In genomic region chr9:127862075-127863011, GRCh38 we compare ENCODE assay signal across 1 cellular context.
TF ChIP-seq lines count a peak whose summit lies in the region.

No MANE protein-coding gene starts in this region.

TF ChIP-seq in K562, 482 proteins besides CTCF, POLR2A, EP300 and RAD21 (continued from another document and continues in another):
- TF ChIP-seq, protein P1, sequence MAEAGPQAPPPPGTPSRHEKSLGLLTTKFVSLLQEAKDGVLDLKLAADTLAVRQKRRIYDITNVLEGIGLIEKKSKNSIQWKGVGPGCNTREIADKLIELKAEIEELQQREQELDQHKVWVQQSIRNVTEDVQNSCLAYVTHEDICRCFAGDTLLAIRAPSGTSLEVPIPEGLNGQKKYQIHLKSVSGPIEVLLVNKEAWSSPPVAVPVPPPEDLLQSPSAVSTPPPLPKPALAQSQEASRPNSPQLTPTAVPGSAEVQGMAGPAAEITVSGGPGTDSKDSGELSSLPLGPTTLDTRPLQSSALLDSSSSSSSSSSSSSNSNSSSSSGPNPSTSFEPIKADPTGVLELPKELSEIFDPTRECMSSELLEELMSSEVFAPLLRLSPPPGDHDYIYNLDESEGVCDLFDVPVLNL (CRISPR knock-in tag; IDR thresholded peaks at IDR 0.05; ENCODE audit: low read depth), result no peak
- TF ChIP-seq, protein P2, sequence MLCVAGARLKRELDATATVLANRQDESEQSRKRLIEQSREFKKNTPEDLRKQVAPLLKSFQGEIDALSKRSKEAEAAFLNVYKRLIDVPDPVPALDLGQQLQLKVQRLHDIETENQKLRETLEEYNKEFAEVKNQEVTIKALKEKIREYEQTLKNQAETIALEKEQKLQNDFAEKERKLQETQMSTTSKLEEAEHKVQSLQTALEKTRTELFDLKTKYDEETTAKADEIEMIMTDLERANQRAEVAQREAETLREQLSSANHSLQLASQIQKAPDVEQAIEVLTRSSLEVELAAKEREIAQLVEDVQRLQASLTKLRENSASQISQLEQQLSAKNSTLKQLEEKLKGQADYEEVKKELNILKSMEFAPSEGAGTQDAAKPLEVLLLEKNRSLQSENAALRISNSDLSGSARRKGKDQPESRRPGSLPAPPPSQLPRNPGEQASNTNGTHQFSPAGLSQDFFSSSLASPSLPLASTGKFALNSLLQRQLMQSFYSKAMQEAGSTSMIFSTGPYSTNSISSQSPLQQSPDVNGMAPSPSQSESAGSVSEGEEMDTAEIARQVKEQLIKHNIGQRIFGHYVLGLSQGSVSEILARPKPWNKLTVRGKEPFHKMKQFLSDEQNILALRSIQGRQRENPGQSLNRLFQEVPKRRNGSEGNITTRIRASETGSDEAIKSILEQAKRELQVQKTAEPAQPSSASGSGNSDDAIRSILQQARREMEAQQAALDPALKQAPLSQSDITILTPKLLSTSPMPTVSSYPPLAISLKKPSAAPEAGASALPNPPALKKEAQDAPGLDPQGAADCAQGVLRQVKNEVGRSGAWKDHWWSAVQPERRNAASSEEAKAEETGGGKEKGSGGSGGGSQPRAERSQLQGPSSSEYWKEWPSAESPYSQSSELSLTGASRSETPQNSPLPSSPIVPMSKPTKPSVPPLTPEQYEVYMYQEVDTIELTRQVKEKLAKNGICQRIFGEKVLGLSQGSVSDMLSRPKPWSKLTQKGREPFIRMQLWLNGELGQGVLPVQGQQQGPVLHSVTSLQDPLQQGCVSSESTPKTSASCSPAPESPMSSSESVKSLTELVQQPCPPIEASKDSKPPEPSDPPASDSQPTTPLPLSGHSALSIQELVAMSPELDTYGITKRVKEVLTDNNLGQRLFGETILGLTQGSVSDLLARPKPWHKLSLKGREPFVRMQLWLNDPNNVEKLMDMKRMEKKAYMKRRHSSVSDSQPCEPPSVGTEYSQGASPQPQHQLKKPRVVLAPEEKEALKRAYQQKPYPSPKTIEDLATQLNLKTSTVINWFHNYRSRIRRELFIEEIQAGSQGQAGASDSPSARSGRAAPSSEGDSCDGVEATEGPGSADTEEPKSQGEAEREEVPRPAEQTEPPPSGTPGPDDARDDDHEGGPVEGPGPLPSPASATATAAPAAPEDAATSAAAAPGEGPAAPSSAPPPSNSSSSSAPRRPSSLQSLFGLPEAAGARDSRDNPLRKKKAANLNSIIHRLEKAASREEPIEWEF (CRISPR knock-in tag; IDR thresholded peaks at IDR 0.05), result peak; percentile 82; the same call in 1 of the 2 replicates
- TF ChIP-seq ZNF384 (IDR thresholded peaks at IDR 0.05; ENCODE audit: low read depth, low read length) (no peak), MTA1 (IDR thresholded peaks at IDR 0.05; ENCODE audit: borderline replicate concordance) (peak; percentile 82), ZNF41 (CRISPR knock-in tag; conservative IDR thresholded peaks at IDR 0.05) (no peak), TCF3 (CRISPR knock-in tag; IDR thresholded peaks at IDR 0.05) (peak; percentile 83), RBM25 (IDR thresholded peaks at IDR 0.05; ENCODE audit: low read depth, low read length, severe bottlenecking) (no peak), E4F1 (CRISPR knock-in tag; IDR thresholded peaks at IDR 0.05; ENCODE audit: borderline replicate concordance) (no peak), STAG1 (CRISPR knock-in tag; IDR thresholded peaks at IDR 0.05; ENCODE audit: borderline replicate concordance) (no peak), JUND (IDR thresholded peaks at IDR 0.05; ENCODE audit: borderline replicate concordance, low read depth, low read length) (peak; percentile 81), JUND (tag; IDR thresholded peaks at IDR 0.05; ENCODE audit: borderline replicate concordance, low read depth, low read length) (peak; percentile 70; the same call in 2 of the 3 replicates), HOXB6 (CRISPR knock-in tag; IDR thresholded peaks at IDR 0.05; ENCODE audit: borderline replicate concordance) (no peak), ZNF146 (CRISPR knock-in tag; IDR thresholded peaks at IDR 0.05; ENCODE audit: unreplicated experiment) (no peak), HCFC1 (IDR thresholded peaks at IDR 0.05; ENCODE audit: low read depth, low read length) (peak; percentile 14; the same call in 1 of the 2 replicates), PTTG1 (tag; IDR thresholded peaks at IDR 0.05; ENCODE audit: low read depth) (no peak), U2AF2 (optimal IDR thresholded peaks at IDR 0.05; ENCODE audit: low read depth, low read length) (no peak), MYNN (IDR thresholded peaks at IDR 0.05) (peak; percentile 62; the same call in 1 of the 2 replicates), MYNN (CRISPR knock-in tag; IDR thresholded peaks at IDR 0.05) (no peak), SP1 (CRISPR knock-in tag; IDR thresholded peaks at IDR 0.05) (peak; percentile 77), MTF1 (CRISPR knock-in tag; IDR thresholded peaks at IDR 0.05; ENCODE audit: borderline replicate concordance) (no peak; the same call in 1 of the 2 replicates), POLR2G (IDR thresholded peaks at IDR 0.05; ENCODE audit: low read depth, low read length) (peak; percentile 84), BRD9 (IDR thresholded peaks at IDR 0.05; ENCODE audit: low read depth, partially characterized antibody) (peak; percentile 100), TAF15 (IDR thresholded peaks at IDR 0.05; ENCODE audit: low read depth, low read length) (no peak), SRSF3 (IDR thresholded peaks at IDR 0.05; ENCODE audit: insufficient read depth, low read length) (no peak), PURB (CRISPR knock-in tag; IDR thresholded peaks at IDR 0.05; ENCODE audit: low read depth) (no peak), ATF2 (CRISPR knock-in tag; IDR thresholded peaks at IDR 0.05) (no peak), POLR2AphosphoS2 (IDR thresholded peaks at IDR 0.05; ENCODE audit: low read length) (no peak), MAFG (tag; conservative IDR thresholded peaks at IDR 0.05) (no peak), ID3 (CRISPR knock-in tag; IDR thresholded peaks at IDR 0.05) (no peak), ID3 (tag; IDR thresholded peaks at IDR 0.05) (peak; percentile 90), EGR1 (conservative IDR thresholded peaks at IDR 0.05) (0 out of 2 replicates have a peak, but pooled peaks have one; percentile 10), KLF1 (tag; IDR thresholded peaks at IDR 0.05) (peak; percentile 78; the same call in 1 of the 2 replicates), ADNP (tag; IDR thresholded peaks at IDR 0.05) (no peak), ARNT (IDR thresholded peaks at IDR 0.05) (peak; percentile 28 to 34; a peak in 1 of 4 replicates), DDX20 (tag; IDR thresholded peaks at IDR 0.05; ENCODE audit: low read depth) (peak; percentile 27; the same call in 1 of the 2 replicates), DNMT1 (IDR thresholded peaks at IDR 0.05) (no peak), SAFB (IDR thresholded peaks at IDR 0.05; ENCODE audit: borderline replicate concordance, low read depth, low read length) (no peak), SMARCC2 (IDR thresholded peaks at IDR 0.05; ENCODE audit: low read depth) (peak; percentile 56; the same call in 1 of the 2 replicates), KDM1A (IDR thresholded peaks at IDR 0.05) (no peak), GTF2F1 (IDR thresholded peaks at IDR 0.05; ENCODE audit: low read depth, low read length) (no peak), NCOA6 (IDR thresholded peaks at IDR 0.05) (no peak), ZNF740 (CRISPR knock-in tag; IDR thresholded peaks at IDR 0.05) (peak; percentile 85), ZNF740 (tag; IDR thresholded peaks at IDR 0.05) (peak; percentile 58 to 79; a peak in 3 of 4 replicates), FOXM1 (IDR thresholded peaks at IDR 0.05; ENCODE audit: low read depth) (peak; percentile 83), FOXM1 (CRISPR knock-in tag; IDR thresholded peaks at IDR 0.05; ENCODE audit: low read depth) (no peak)
- TF ChIP-seq, protein P3, sequence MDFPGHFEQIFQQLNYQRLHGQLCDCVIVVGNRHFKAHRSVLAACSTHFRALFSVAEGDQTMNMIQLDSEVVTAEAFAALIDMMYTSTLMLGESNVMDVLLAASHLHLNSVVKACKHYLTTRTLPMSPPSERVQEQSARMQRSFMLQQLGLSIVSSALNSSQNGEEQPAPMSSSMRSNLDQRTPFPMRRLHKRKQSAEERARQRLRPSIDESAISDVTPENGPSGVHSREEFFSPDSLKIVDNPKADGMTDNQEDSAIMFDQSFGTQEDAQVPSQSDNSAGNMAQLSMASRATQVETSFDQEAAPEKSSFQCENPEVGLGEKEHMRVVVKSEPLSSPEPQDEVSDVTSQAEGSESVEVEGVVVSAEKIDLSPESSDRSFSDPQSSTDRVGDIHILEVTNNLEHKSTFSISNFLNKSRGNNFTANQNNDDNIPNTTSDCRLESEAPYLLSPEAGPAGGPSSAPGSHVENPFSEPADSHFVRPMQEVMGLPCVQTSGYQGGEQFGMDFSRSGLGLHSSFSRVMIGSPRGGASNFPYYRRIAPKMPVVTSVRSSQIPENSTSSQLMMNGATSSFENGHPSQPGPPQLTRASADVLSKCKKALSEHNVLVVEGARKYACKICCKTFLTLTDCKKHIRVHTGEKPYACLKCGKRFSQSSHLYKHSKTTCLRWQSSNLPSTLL (IDR thresholded peaks at IDR 0.05), result no peak
- TF ChIP-seq, protein P4, sequence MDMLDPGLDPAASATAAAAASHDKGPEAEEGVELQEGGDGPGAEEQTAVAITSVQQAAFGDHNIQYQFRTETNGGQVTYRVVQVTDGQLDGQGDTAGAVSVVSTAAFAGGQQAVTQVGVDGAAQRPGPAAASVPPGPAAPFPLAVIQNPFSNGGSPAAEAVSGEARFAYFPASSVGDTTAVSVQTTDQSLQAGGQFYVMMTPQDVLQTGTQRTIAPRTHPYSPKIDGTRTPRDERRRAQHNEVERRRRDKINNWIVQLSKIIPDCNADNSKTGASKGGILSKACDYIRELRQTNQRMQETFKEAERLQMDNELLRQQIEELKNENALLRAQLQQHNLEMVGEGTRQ (CRISPR knock-in tag; IDR thresholded peaks at IDR 0.05), result peak; percentile 65
- TF ChIP-seq, protein P5, sequence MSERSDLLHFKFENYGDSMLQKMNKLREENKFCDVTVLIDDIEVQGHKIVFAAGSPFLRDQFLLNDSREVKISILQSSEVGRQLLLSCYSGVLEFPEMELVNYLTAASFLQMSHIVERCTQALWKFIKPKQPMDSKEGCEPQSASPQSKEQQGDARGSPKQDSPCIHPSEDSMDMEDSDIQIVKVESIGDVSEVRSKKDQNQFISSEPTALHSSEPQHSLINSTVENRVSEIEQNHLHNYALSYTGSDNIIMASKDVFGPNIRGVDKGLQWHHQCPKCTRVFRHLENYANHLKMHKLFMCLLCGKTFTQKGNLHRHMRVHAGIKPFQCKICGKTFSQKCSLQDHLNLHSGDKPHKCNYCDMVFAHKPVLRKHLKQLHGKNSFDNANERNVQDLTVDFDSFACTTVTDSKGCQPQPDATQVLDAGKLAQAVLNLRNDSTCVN (CRISPR knock-in tag; IDR thresholded peaks at IDR 0.05), result no peak
- TF ChIP-seq, protein P6, sequence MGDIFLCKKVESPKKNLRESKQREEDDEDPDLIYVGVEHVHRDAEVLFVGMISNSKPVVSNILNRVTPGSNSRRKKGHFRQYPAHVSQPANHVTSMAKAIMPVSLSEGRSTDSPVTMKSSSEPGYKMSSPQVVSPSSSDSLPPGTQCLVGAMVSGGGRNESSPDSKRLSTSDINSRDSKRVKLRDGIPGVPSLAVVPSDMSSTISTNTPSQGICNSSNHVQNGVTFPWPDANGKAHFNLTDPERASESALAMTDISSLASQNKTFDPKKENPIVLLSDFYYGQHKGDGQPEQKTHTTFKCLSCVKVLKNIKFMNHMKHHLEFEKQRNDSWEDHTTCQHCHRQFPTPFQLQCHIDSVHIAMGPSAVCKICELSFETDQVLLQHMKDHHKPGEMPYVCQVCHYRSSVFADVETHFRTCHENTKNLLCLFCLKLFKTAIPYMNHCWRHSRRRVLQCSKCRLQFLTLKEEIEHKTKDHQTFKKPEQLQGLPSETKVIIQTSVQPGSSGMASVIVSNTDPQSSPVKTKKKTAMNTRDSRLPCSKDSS (IDR thresholded peaks at IDR 0.05; ENCODE audit: low read depth, partially characterized antibody), result no peak
- TF ChIP-seq, protein P7, sequence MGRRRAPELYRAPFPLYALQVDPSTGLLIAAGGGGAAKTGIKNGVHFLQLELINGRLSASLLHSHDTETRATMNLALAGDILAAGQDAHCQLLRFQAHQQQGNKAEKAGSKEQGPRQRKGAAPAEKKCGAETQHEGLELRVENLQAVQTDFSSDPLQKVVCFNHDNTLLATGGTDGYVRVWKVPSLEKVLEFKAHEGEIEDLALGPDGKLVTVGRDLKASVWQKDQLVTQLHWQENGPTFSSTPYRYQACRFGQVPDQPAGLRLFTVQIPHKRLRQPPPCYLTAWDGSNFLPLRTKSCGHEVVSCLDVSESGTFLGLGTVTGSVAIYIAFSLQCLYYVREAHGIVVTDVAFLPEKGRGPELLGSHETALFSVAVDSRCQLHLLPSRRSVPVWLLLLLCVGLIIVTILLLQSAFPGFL (CRISPR knock-in tag; IDR thresholded peaks at IDR 0.05), result no peak
